Comparison of ENCODE assay signal across 1 cellular context in the genomic region with DNA sequence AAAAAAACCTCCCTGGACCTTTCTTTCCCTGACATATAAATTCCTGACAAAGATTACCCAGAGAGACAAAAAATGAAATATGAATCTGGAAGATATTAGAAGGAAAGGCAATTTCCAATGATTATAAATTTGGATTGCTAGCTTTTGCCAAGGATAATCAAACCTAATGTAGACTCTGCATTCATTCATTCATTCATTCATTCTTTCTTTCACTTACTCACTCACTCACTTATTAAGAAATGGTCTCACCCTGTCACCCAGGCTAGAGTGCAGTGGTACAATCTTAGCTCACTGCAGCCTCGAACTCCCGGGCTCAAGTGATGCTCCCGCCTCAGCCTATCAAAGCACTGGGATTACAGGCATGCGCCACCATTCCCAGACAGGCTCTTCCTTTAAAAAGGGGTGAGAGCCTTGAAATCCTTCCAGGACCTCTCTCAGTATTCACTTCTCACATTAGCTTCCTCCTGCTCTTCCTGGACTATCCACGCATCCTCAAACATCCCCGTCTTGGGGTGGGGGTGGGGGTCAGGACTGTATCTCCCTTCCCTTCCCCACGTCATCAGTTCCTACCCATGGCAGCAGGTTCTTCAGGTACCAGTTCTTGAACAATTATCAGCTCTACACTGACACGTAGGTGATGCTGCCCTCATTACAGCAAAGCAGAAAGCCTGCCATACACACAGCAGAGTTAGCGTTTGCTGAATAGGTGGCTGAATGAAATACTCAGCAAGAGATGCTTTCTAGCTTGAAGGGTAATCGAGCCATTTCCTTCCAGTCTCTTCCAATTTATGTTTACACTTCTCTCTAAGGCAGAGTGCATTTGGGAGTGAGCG.
TF ChIP-seq lines count a peak whose summit lies in the region.

No MANE protein-coding gene starts in this region.

TF ChIP-seq in H1, 55 proteins besides CTCF, POLR2A, EP300 and RAD21:
- TF ChIP-seq RNF2 (IDR thresholded peaks at IDR 0.05; ENCODE audit: borderline replicate concordance, low read depth, low read length, missing control alignments, poor library complexity, severe bottlenecking) (no peak), EZH2 (IDR thresholded peaks at IDR 0.05; ENCODE audit: low read depth, low read length, severe bottlenecking) (no peak), MAFK (IDR thresholded peaks at IDR 0.05; ENCODE audit: low read depth, low read length) (no peak), TBP (IDR thresholded peaks at IDR 0.05; ENCODE audit: low read depth, low read length) (no peak), YY1 (IDR thresholded peaks at IDR 0.05; ENCODE audit: low read depth, low read length) (no peak), BACH1 (IDR thresholded peaks at IDR 0.05; ENCODE audit: low read length) (no peak), CREB1 (IDR thresholded peaks at IDR 0.05) (no peak), HDAC2 (IDR thresholded peaks at IDR 0.05; ENCODE audit: borderline replicate concordance in 1 of 2, low read depth in 2 of 2, low read length in 2 of 2) (no peak), POU5F1 (IDR thresholded peaks at IDR 0.05; ENCODE audit: low read depth, low read length) (no peak), FOSL1 (IDR thresholded peaks at IDR 0.05; ENCODE audit: insufficient read depth, low read depth, low read length) (no peak), SP1 (IDR thresholded peaks at IDR 0.05; ENCODE audit: low read depth, low read length) (no peak), TEAD4 (IDR thresholded peaks at IDR 0.05; ENCODE audit: low read depth, low read length) (no peak), PHF8 (conservative IDR thresholded peaks at IDR 0.05; ENCODE audit: low read depth, low read length) (no peak)
- TF ChIP-seq, protein P1, sequence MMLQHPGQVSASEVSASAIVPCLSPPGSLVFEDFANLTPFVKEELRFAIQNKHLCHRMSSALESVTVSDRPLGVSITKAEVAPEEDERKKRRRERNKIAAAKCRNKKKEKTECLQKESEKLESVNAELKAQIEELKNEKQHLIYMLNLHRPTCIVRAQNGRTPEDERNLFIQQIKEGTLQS (IDR thresholded peaks at IDR 0.05; ENCODE audit: insufficient read depth, low read depth, low read length), result no peak
- TF ChIP-seq, protein P2, sequence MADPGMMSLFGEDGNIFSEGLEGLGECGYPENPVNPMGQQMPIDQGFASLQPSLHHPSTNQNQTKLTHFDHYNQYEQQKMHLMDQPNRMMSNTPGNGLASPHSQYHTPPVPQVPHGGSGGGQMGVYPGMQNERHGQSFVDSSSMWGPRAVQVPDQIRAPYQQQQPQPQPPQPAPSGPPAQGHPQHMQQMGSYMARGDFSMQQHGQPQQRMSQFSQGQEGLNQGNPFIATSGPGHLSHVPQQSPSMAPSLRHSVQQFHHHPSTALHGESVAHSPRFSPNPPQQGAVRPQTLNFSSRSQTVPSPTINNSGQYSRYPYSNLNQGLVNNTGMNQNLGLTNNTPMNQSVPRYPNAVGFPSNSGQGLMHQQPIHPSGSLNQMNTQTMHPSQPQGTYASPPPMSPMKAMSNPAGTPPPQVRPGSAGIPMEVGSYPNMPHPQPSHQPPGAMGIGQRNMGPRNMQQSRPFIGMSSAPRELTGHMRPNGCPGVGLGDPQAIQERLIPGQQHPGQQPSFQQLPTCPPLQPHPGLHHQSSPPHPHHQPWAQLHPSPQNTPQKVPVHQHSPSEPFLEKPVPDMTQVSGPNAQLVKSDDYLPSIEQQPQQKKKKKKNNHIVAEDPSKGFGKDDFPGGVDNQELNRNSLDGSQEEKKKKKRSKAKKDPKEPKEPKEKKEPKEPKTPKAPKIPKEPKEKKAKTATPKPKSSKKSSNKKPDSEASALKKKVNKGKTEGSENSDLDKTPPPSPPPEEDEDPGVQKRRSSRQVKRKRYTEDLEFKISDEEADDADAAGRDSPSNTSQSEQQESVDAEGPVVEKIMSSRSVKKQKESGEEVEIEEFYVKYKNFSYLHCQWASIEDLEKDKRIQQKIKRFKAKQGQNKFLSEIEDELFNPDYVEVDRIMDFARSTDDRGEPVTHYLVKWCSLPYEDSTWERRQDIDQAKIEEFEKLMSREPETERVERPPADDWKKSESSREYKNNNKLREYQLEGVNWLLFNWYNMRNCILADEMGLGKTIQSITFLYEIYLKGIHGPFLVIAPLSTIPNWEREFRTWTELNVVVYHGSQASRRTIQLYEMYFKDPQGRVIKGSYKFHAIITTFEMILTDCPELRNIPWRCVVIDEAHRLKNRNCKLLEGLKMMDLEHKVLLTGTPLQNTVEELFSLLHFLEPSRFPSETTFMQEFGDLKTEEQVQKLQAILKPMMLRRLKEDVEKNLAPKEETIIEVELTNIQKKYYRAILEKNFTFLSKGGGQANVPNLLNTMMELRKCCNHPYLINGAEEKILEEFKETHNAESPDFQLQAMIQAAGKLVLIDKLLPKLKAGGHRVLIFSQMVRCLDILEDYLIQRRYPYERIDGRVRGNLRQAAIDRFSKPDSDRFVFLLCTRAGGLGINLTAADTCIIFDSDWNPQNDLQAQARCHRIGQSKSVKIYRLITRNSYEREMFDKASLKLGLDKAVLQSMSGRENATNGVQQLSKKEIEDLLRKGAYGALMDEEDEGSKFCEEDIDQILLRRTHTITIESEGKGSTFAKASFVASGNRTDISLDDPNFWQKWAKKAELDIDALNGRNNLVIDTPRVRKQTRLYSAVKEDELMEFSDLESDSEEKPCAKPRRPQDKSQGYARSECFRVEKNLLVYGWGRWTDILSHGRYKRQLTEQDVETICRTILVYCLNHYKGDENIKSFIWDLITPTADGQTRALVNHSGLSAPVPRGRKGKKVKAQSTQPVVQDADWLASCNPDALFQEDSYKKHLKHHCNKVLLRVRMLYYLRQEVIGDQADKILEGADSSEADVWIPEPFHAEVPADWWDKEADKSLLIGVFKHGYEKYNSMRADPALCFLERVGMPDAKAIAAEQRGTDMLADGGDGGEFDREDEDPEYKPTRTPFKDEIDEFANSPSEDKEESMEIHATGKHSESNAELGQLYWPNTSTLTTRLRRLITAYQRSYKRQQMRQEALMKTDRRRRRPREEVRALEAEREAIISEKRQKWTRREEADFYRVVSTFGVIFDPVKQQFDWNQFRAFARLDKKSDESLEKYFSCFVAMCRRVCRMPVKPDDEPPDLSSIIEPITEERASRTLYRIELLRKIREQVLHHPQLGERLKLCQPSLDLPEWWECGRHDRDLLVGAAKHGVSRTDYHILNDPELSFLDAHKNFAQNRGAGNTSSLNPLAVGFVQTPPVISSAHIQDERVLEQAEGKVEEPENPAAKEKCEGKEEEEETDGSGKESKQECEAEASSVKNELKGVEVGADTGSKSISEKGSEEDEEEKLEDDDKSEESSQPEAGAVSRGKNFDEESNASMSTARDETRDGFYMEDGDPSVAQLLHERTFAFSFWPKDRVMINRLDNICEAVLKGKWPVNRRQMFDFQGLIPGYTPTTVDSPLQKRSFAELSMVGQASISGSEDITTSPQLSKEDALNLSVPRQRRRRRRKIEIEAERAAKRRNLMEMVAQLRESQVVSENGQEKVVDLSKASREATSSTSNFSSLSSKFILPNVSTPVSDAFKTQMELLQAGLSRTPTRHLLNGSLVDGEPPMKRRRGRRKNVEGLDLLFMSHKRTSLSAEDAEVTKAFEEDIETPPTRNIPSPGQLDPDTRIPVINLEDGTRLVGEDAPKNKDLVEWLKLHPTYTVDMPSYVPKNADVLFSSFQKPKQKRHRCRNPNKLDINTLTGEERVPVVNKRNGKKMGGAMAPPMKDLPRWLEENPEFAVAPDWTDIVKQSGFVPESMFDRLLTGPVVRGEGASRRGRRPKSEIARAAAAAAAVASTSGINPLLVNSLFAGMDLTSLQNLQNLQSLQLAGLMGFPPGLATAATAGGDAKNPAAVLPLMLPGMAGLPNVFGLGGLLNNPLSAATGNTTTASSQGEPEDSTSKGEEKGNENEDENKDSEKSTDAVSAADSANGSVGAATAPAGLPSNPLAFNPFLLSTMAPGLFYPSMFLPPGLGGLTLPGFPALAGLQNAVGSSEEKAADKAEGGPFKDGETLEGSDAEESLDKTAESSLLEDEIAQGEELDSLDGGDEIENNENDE (IDR thresholded peaks at IDR 0.05; ENCODE audit: insufficient replicate concordance, low read length), result no peak
